28 cellular contexts compared by ENCODE assay signal in genomic region chr5:145787996-145788395, GRCh38.
"Had no signal": no experiment of that assay in that cellular context is flagged by ENCODE, and none has a peak within 500 bp of the region (broad histone marks: within the 10 kb centered on the region; RNA-seq: fewer than 3 reads in every experiment).

No MANE protein-coding gene starts in this region.

- FAIRE-seq: TTC549 had no signal

- H3K27ac Mint-ChIP-seq: activated B cell treated with CpG ODN at 0.5 μM for 24 hours; activated CD4-positive, alpha-beta T cell treated with anti-CD3 and anti-CD28 coated beads, Interleukin-2, amount 10 ng/mL, durations not matched to agents 24 days and 14 days; activated CD8-positive, alpha-beta memory T cell treated with anti-CD3 and anti-CD28 coated beads, Interleukin-2, amount 10 ng/mL, durations not matched to agents 7 days and 5 days; activated naive CD4-positive, alpha-beta T cell treated with anti-CD3 and anti-CD28 coated beads, Interleukin-2, amount 50 U/mL, for 72 hours; activated naive CD8-positive, alpha-beta T cell treated with anti-CD3 and anti-CD28 coated beads, Interleukin-2, amount 50 U/mL, for 24 hours; activated T-cell treated with anti-CD3 and anti-CD28 coated beads, Interleukin-2, amount 50 U/mL, for 24 hours; activated T-helper 1 cell treated with anti-CD3 and anti-CD28 coated beads, Interleukin-12 subunit alpha, Interleukin-12 subunit beta, Interleukin-2, Interleukin-4 antibody, amounts not matched to agents 30 ng/mL and 10 ng/mL and 1 ng/mL, durations not matched to agents 14 hours and 24 hours and 36 hours had no signal

- ATAC-seq: activated CD8-positive, alpha-beta memory T cell treated with anti-CD3 and anti-CD28 coated beads, Interleukin-2, amount 10 ng/mL, durations not matched to agents 7 days and 5 days; activated naive CD4-positive, alpha-beta T cell treated with anti-CD3 and anti-CD28 coated beads, Interleukin-2, amount 50 U/mL, for 72 hours; activated naive CD8-positive, alpha-beta T cell treated with anti-CD3 and anti-CD28 coated beads, Interleukin-2, amount 50 U/mL, for 24 hours had no signal

- H3K27ac ChIP-seq: KMS-11 had no signal

- H3K36me3 Mint-ChIP-seq: activated CD8-positive, alpha-beta memory T cell treated with anti-CD3 and anti-CD28 coated beads, Interleukin-2, amount 10 ng/mL, durations not matched to agents 7 days and 5 days; activated naive CD4-positive, alpha-beta T cell treated with anti-CD3 and anti-CD28 coated beads, Interleukin-2, amount 50 U/mL, for 72 hours had no signal

- DNase-seq: activated B cell treated with CpG ODN at 0.5 μM for 24 hours; activated CD4-positive, alpha-beta T cell treated with anti-CD3 and anti-CD28 coated beads for 1 hour; activated CD4-positive, alpha-beta T cell treated with anti-CD3 and anti-CD28 coated beads, Interleukin-2, amount 10 ng/mL, durations not matched to agents 24 days and 14 days; activated CD4-positive, alpha-beta T cell treated with anti-CD3 and anti-CD28 coated beads, Interleukin-2, amount 50 U/mL, for 48 hours; activated CD8-positive, alpha-beta memory T cell treated with anti-CD3 and anti-CD28 coated beads, Interleukin-2, amount 10 ng/mL, durations not matched to agents 7 days and 5 days; activated effector memory CD4-positive, alpha-beta T cell treated with Interleukin-2 at 50 U/mL for 16 hours; activated naive CD4-positive, alpha-beta T cell; activated naive CD8-positive, alpha-beta T cell treated with anti-CD3 and anti-CD28 coated beads, Interleukin-2, amount 50 U/mL, for 24 hours; activated T-cell treated with anti-CD3 and anti-CD28 coated beads, Interleukin-2, amount 50 U/mL, for 24 hours; amygdala; cerebellar nuclear complex; MG63; NCI-H1105; NCI-H1436; NCI-H1694 treated with DMSO at 0.1 percent for 48 hours; NCI-H2029 treated with DMSO at 0.1 percent for 48 hours; NCI-H345; NCI-H510A; NCI-H526 treated with DMSO at 0.1 percent for 48 hours; NCI-H82; RPMI8226; SHP77 treated with DMSO at 0.1 percent for 48 hours; T-helper 2 cell; T1000 had no signal

- H3K4me1 Mint-ChIP-seq: activated B cell treated with CpG ODN at 0.5 μM for 24 hours; activated CD4-positive, alpha-beta T cell treated with anti-CD3 and anti-CD28 coated beads, Interleukin-2, amount 10 ng/mL, durations not matched to agents 24 days and 14 days; activated CD8-positive, alpha-beta memory T cell treated with anti-CD3 and anti-CD28 coated beads, Interleukin-2, amount 10 ng/mL, durations not matched to agents 7 days and 5 days; activated naive CD8-positive, alpha-beta T cell treated with anti-CD3 and anti-CD28 coated beads, Interleukin-2, amount 50 U/mL, for 24 hours had no signal

- H3K27me3 ChIP-seq: MG63 had no signal

- H3K9ac ChIP-seq: KMS-11 had no signal

- H3K9me3 Mint-ChIP-seq: activated B cell treated with CpG ODN at 0.5 μM for 24 hours; activated CD4-positive, alpha-beta T cell treated with anti-CD3 and anti-CD28 coated beads, Interleukin-2, amount 10 ng/mL, durations not matched to agents 24 days and 14 days; activated naive CD4-positive, alpha-beta T cell treated with anti-CD3 and anti-CD28 coated beads, Interleukin-2, amount 50 U/mL, for 72 hours; activated naive CD8-positive, alpha-beta T cell treated with anti-CD3 and anti-CD28 coated beads, Interleukin-2, amount 50 U/mL, for 24 hours; activated T-cell treated with anti-CD3 and anti-CD28 coated beads, Interleukin-2, amount 50 U/mL, for 24 hours; activated T-helper 1 cell treated with anti-CD3 and anti-CD28 coated beads, Interleukin-12 subunit alpha, Interleukin-12 subunit beta, Interleukin-2, Interleukin-4 antibody, amounts not matched to agents 30 ng/mL and 10 ng/mL and 1 ng/mL, durations not matched to agents 14 hours and 24 hours and 36 hours had no signal

- H3K27me3 Mint-ChIP-seq: activated B cell treated with CpG ODN at 0.5 μM for 24 hours; activated CD8-positive, alpha-beta memory T cell treated with anti-CD3 and anti-CD28 coated beads, Interleukin-2, amount 10 ng/mL, durations not matched to agents 7 days and 5 days; activated naive CD8-positive, alpha-beta T cell treated with anti-CD3 and anti-CD28 coated beads, Interleukin-2, amount 50 U/mL, for 24 hours; activated T-cell treated with anti-CD3 and anti-CD28 coated beads, Interleukin-2, amount 50 U/mL, for 24 hours had no signal

- H3K4me3 Mint-ChIP-seq: activated B cell treated with CpG ODN at 0.5 μM for 24 hours; activated CD4-positive, alpha-beta T cell treated with anti-CD3 and anti-CD28 coated beads, Interleukin-2, amount 10 ng/mL, durations not matched to agents 24 days and 14 days; activated CD8-positive, alpha-beta memory T cell treated with anti-CD3 and anti-CD28 coated beads, Interleukin-2, amount 10 ng/mL, durations not matched to agents 7 days and 5 days; activated naive CD8-positive, alpha-beta T cell treated with anti-CD3 and anti-CD28 coated beads, Interleukin-2, amount 50 U/mL, for 24 hours; activated T-cell treated with anti-CD3 and anti-CD28 coated beads, Interleukin-2, amount 50 U/mL, for 24 hours; activated T-helper 1 cell treated with anti-CD3 and anti-CD28 coated beads, Interleukin-12 subunit alpha, Interleukin-12 subunit beta, Interleukin-2, Interleukin-4 antibody, amounts not matched to agents 30 ng/mL and 10 ng/mL and 1 ng/mL, durations not matched to agents 14 hours and 24 hours and 36 hours had no signal

- H3K4me2 ChIP-seq: KMS-11 had no signal

- H3K4me3 ChIP-seq: MG63 had no signal
